11 cellular contexts compared by ENCODE assay signal in the genomic region with DNA sequence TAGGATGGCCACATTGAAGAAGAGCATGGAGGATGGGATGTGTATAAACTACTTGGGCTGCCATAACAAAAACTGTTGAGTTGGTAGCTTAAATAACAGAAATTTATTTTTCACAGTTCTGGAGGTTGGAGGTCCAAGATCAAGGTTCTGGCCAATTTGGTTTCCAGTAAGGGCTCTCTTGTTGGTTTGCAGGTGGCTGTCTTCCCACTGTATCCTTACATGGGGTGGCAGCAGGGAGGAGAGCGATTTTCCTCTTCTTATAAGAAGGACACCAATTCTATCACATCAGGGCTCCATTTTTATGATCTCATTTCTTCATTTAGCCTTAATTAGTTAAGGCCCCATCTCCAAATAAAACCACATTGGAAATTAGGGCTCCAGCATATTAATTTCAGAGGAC.
"Had no signal": no experiment of that assay in that cellular context is flagged by ENCODE, and none has a peak within 500 bp of the region (broad histone marks: within the 10 kb centered on the region; RNA-seq: fewer than 3 reads in every experiment).

No MANE protein-coding gene starts in this region.

- H3K4me1 ChIP-seq: HAP-1 had no signal

- H3K27ac ChIP-seq: GM23248 had no signal

- FAIRE-seq: H1, H54 had no signal

- ATAC-seq: GM23338, HCT116 had no signal

- H3K36me3 ChIP-seq: HAP-1 had no signal

- H3K9me3 ChIP-seq: HAP-1 had no signal

- DNase-seq: GOT3, H7, H9, HCEC 1CT, HFFc6 had no signal

- H3K4me3 ChIP-seq: GM23248, GM23338, HAP-1 had no signal
